In genomic region chr9:137052998-137053943, GRCh38 we compare ENCODE assay signal across 11 cellular contexts. TPM values are rescaled to one million over a fixed set of nuclear protein-coding genes. Genes with fewer than 3 reads are reported as not detected.
DNase-seq lines count a peak whose midpoint lies in the region; ATAC-seq and TF ChIP-seq lines count a peak whose summit lies in the region.
"Had no signal": no experiment of that assay in that cellular context is flagged by ENCODE, and none has a peak within 500 bp of the region (broad histone marks: within the 10 kb centered on the region; RNA-seq: fewer than 3 reads in every experiment).

No MANE protein-coding gene starts in this region.

- peak; percentile 49 for ATAC-seq in activated T-helper 17 cell treated with anti-CD3 and anti-CD28 coated beads, Interleukin-2, amount 50 U/mL, for 72 hours (replicated peaks)

- H3K4me3 ChIP-seq in iPS-20b (ENCODE audit: low read length) (peak overlapping the region; percentile 49; the same call in 1 of the 2 replicates), spleen (peak overlapping the region; percentile 25 to 66 (median 38))

- intact Hi-C loops in spleen (cut with DNase I; ENCODE audit: low total_unique reads): no loop called here

- TF ChIP-seq CTCF in spleen (IDR thresholded peaks at IDR 0.05 in 8 of 11, conservative IDR thresholded peaks at IDR 0.05 in 3 of 11): no peak

- WGBS in spleen, 5 donors: 13 to 33% (median 13%) methylated on average over 17 to 71 of the region's 71 CpGs

- H3K27ac Mint-ChIP-seq in activated T-helper 17 cell treated with anti-CD3 and anti-CD28 coated beads, Interleukin-2, amount 50 U/mL, for 72 hours: no peak overlapping the region

- no peaks in the 10 kb centered on the region for H3K36me3 Mint-ChIP-seq in activated T-helper 17 cell treated with anti-CD3 and anti-CD28 coated beads, Interleukin-2, amount 50 U/mL, for 72 hours (ENCODE audit: low read depth)

- H3K27ac ChIP-seq in iPS-20b (ENCODE audit: low read length): no peak overlapping the region
- no peak overlapping the region for H3K27ac ChIP-seq in spleen

- H3K27me3 ChIP-seq in iPS-20b (ENCODE audit: insufficient read depth, low read length): peaks cover 82% of the 10 kb centered on the region
- peaks cover 12 to 72% (median 62%) of the 10 kb centered on the region in 7 donors for H3K27me3 ChIP-seq in spleen (replicated peaks in 1 of 7)

- DNase-seq in NCI-H146 (lab: John Stamatoyannopoulos, UW) (peak; percentile 40), NCI-H146 treated with DMSO at 0.1 percent for 48 hours (lab: John Stamatoyannopoulos, UW; ENCODE audit: unreplicated experiment) (no peak), spleen (no peak), NOMO-1 treated with dmso at 0.1 percent for 144 hours (lab: John Stamatoyannopoulos, UW; ENCODE audit: unreplicated experiment) (no peak), DMS153 treated with DMSO at 0.1 percent for 48 hours (lab: John Stamatoyannopoulos, UW; ENCODE audit: unreplicated experiment) (no peak), cerebellar nuclear complex (lab: John Stamatoyannopoulos, UW) (no peak)

- H3K4me1 ChIP-seq in iPS-20b (ENCODE audit: insufficient read depth, low read length) (no peaks in the 10 kb centered on the region), spleen (peaks cover 12 to 57% (median 34%) of the 10 kb centered on the region in 6 donors)

- H3K4me1 Mint-ChIP-seq in activated T-helper 17 cell treated with anti-CD3 and anti-CD28 coated beads, Interleukin-2, amount 50 U/mL, for 72 hours: no peaks in the 10 kb centered on the region

- H3K4me3 Mint-ChIP-seq in activated T-helper 17 cell treated with anti-CD3 and anti-CD28 coated beads, Interleukin-2, amount 50 U/mL, for 72 hours: no peak overlapping the region

- H3K36me3 ChIP-seq in iPS-20b (ENCODE audit: insufficient read depth, low read depth, low read length) (no peaks in the 10 kb centered on the region), spleen (no peaks in the 10 kb centered on the region)

- H3K9me3 Mint-ChIP-seq in activated T-helper 17 cell treated with anti-CD3 and anti-CD28 coated beads, Interleukin-2, amount 50 U/mL, for 72 hours: no peaks in the 10 kb centered on the region

- no peak overlapping the region for H3K9ac ChIP-seq in iPS-20b (ENCODE audit: low read depth, low read length)

- TF ChIP-seq POLR2A in spleen (IDR thresholded peaks at IDR 0.05): no peak

- H3K27me3 Mint-ChIP-seq in activated T-helper 17 cell treated with anti-CD3 and anti-CD28 coated beads, Interleukin-2, amount 50 U/mL, for 72 hours: peaks cover 8% of the 10 kb centered on the region

- no peaks in the 10 kb centered on the region for H3K9me3 ChIP-seq in iPS-20b (ENCODE audit: insufficient read depth, low read depth, low read length)
- H3K9me3 ChIP-seq in spleen: no peaks in the 10 kb centered on the region

RNA-seq across cellular contexts. Expression of gene ENTPD2, which starts 0.6 kb away (rescaled TPM):
- under 1 TPM; 0.39 to 0.69 TPM for total RNA-seq in activated T-helper 17 cell treated with anti-CD3 and anti-CD28 coated beads, Interleukin-2, amount 50 U/mL, for 72 hours
- under 1 TPM in 2 of 7 donors, not detected in 5; 0.32 to 0.40 TPM for total RNA-seq in spleen
- polyA plus RNA-seq in spleen: under 1 TPM in 2 of 3 donors, not detected in 1; 0.11 to 0.58 TPM
- total RNA-seq: fibroblast of villous mesenchyme, RPMI7951 had no signal

RNA-seq across cellular contexts. Expression of gene NPDC1, which starts 7.3 kb away (rescaled TPM):
- total RNA-seq in activated T-helper 17 cell treated with anti-CD3 and anti-CD28 coated beads, Interleukin-2, amount 50 U/mL, for 72 hours: 10 to 100 TPM; 66.3 to 96.1 TPM
- 100 to 1,000 TPM in 5 of 7 donors, 10 to 100 TPM in 2; 86.3 to 197 (median 111) TPM for total RNA-seq in spleen
- 100 to 1,000 TPM; 104 to 358 (median 256) TPM for polyA plus RNA-seq in spleen

RNA-seq across cellular contexts. Expression of gene SAPCD2, which starts 17.1 kb away (rescaled TPM):
- 10 to 100 TPM in 1 of 2 donors, 1 to 10 TPM in 1; 5.6 to 21.9 TPM for total RNA-seq in activated T-helper 17 cell treated with anti-CD3 and anti-CD28 coated beads, Interleukin-2, amount 50 U/mL, for 72 hours
- total RNA-seq in spleen: 1 to 10 TPM; 2.1 to 6.5 (median 3.0) TPM
- polyA plus RNA-seq in spleen: 1 to 10 TPM in 2 of 3 donors, under 1 TPM in 1; 0.76 to 2.5 (median 2.4) TPM

RNA-seq across cellular contexts. Expression of gene FUT7, which starts 21.4 kb away (rescaled TPM):
- total RNA-seq in activated T-helper 17 cell treated with anti-CD3 and anti-CD28 coated beads, Interleukin-2, amount 50 U/mL, for 72 hours: 10 to 100 TPM; 12.1 to 27.9 TPM
- 10 to 100 TPM in 2 of 7 donors, 1 to 10 TPM in 5; 5.5 to 14.9 (median 6.7) TPM for total RNA-seq in spleen
- polyA plus RNA-seq in spleen: 1 to 10 TPM; 4.0 to 6.9 (median 4.8) TPM
- total RNA-seq: fibroblast of villous mesenchyme, renal cortical epithelial cell, RPMI7951 had no signal

RNA-seq across cellular contexts. Expression of gene UAP1L1, which starts 24.0 kb away (rescaled TPM):
- total RNA-seq in activated T-helper 17 cell treated with anti-CD3 and anti-CD28 coated beads, Interleukin-2, amount 50 U/mL, for 72 hours: 10 to 100 TPM; 27.9 to 33.0 TPM
- 10 to 100 TPM; 19.5 to 35.9 (median 28.6) TPM for total RNA-seq in spleen
- polyA plus RNA-seq in spleen: 10 to 100 TPM; 12.5 to 29.7 (median 24.6) TPM
